ENCODE assay signal across 17 cellular contexts in genomic region chr11:32821517-32821916, GRCh38. TPM values are rescaled to one million over a fixed set of nuclear protein-coding genes. Genes with fewer than 3 reads are reported as not detected.
DNase-seq lines count a peak whose midpoint lies in the region; ATAC-seq and TF ChIP-seq lines count a peak whose summit lies in the region.
"Had no signal": no experiment of that assay in that cellular context is flagged by ENCODE, and none has a peak within 500 bp of the region (broad histone marks: within the 10 kb centered on the region; RNA-seq: fewer than 3 reads in every experiment).

No MANE protein-coding gene starts in this region.

- H3K4me2 ChIP-seq in HCT116 (ENCODE audit: low read length), result peak overlapping the region; percentile 16
- H3K4me2 ChIP-seq in PC-9, result peak overlapping the region; percentile 46

- H3K27ac ChIP-seq in HCT116 (ENCODE audit: low read depth, low read length), result no peak overlapping the region
- H3K27ac ChIP-seq in PC-9, result peak overlapping the region; percentile 49
- H3K27ac ChIP-seq: dorsolateral prefrontal cortex had no signal

- POLR2A ChIA-PET in HCT116 (lab: Charles Lee) (no interaction called here), PC-9 (lab: Charles Lee; ENCODE audit: unreplicated experiment) (no interaction called here)

- H4K20me1 ChIP-seq in HCT116 (ENCODE audit: insufficient read depth) (no peaks in the 10 kb centered on the region), PC-9 (ENCODE audit: insufficient read depth) (no peaks in the 10 kb centered on the region)

- H3K9ac ChIP-seq in HCT116 (ENCODE audit: low read length), result no peak overlapping the region

- H3K27ac Mint-ChIP-seq in T-helper 2 cell treated with Interferon-gamma antibody and Interleukin-4, amounts not matched to agents 5 μg/mL and 100 μg/mL, for 36 hours, result no peak overlapping the region
- H3K27ac Mint-ChIP-seq: activated CD4-positive, alpha-beta memory T cell treated with anti-CD3 and anti-CD28 coated beads for 36 hours; type B pancreatic cell had no signal

- CTCF ChIA-PET in HCT116 (lab: Charles Lee) (no interaction called here), PC-9 (lab: Charles Lee) (no interaction called here)

- intact Hi-C loops in HCT116 (cut with micrococcal nuclease) (no loop called here), PC-9 (cut with micrococcal nuclease; ENCODE audit: unreplicated experiment) (no loop called here), left ventricle myocardium superior (cut with micrococcal nuclease) (no loop called here)

- no peak for TF ChIP-seq CTCF in HCT116 (IDR thresholded peaks at IDR 0.05 in 2 of 3, conservative IDR thresholded peaks at IDR 0.05 in 1 of 3; ENCODE audit: borderline replicate concordance in 1 of 3, insufficient read depth in 1 of 3, low read depth in 2 of 3, low read length in 2 of 3)
- no peak for TF ChIP-seq CTCF in PC-9 (conservative IDR thresholded peaks at IDR 0.05)

- RAD21 ChIA-PET in HCT116 (lab: Charles Lee; ENCODE audit: low non-redundant PET in 1 of 2, low total read pairs in 2 of 2, uncharacterized antibody in 2 of 2, unreplicated experiment in 2 of 2), result no interaction called here

- ATAC-seq in HCT116 (no peak), HG03442 (IDR thresholded peaks at IDR 0.05; ENCODE audit: unreplicated experiment) (no peak), left ventricle myocardium superior (no peak)

- H3K79me2 ChIP-seq in HCT116 (ENCODE audit: insufficient read depth, low read length) (no peaks in the 10 kb centered on the region), PC-9 (ENCODE audit: low read depth) (no peaks in the 10 kb centered on the region)

- peaks cover 8% of the 10 kb centered on the region for H3K4me1 Mint-ChIP-seq in T-helper 2 cell treated with Interferon-gamma antibody and Interleukin-4, amounts not matched to agents 5 μg/mL and 100 μg/mL, for 36 hours (ENCODE audit: low read depth)
- H3K4me1 Mint-ChIP-seq: neural crest cell had no signal

- H3K36me3 ChIP-seq in HCT116 (ENCODE audit: control insufficient read depth in 1 of 2, insufficient read depth in 2 of 2, low read length in 2 of 2), result no peaks in the 10 kb centered on the region
- H3K36me3 ChIP-seq in PC-9 (ENCODE audit: low read depth), result no peaks in the 10 kb centered on the region

- H3K4me3 ChIP-seq in HCT116 (replicated peaks in 1 of 2; ENCODE audit: low read depth in 1 of 2, low read length in 2 of 2) (no peak overlapping the region), PC-9 (no peak overlapping the region)
- H3K4me3 ChIP-seq: dorsolateral prefrontal cortex had no signal

- H3F3A ChIP-seq in PC-9 (ENCODE audit: insufficient read depth, low read depth), result peaks cover 15% of the 10 kb centered on the region

- H3K9me3 Mint-ChIP-seq in T-helper 2 cell treated with Interferon-gamma antibody and Interleukin-4, amounts not matched to agents 5 μg/mL and 100 μg/mL, for 36 hours, result no peaks in the 10 kb centered on the region
- H3K9me3 Mint-ChIP-seq: activated CD4-positive, alpha-beta memory T cell treated with anti-CD3 and anti-CD28 coated beads for 36 hours; neural crest cell; type B pancreatic cell had no signal

- H3K9me3 ChIP-seq in HCT116 (ENCODE audit: control insufficient read depth in 1 of 2, insufficient read depth in 1 of 2, low read depth in 1 of 2, low read length in 2 of 2) (no peaks in the 10 kb centered on the region), PC-9 (ENCODE audit: insufficient read depth, low read depth) (peaks cover 8% of the 10 kb centered on the region; the same call in 1 of the 2 replicates)

- H3K4me3 Mint-ChIP-seq in T-helper 2 cell treated with Interferon-gamma antibody and Interleukin-4, amounts not matched to agents 5 μg/mL and 100 μg/mL, for 36 hours, result peak overlapping the region; percentile 4
- H3K4me3 Mint-ChIP-seq: activated CD4-positive, alpha-beta memory T cell treated with anti-CD3 and anti-CD28 coated beads for 36 hours; neural crest cell; type B pancreatic cell had no signal

- H3K27me3 Mint-ChIP-seq in T-helper 2 cell treated with Interferon-gamma antibody and Interleukin-4, amounts not matched to agents 5 μg/mL and 100 μg/mL, for 36 hours (ENCODE audit: low read depth), result peaks cover 3% of the 10 kb centered on the region

- BruUV-seq in HCT116 (replicated peaks; lab: Mats Ljungman, UMichigan), result no TSS peak
- no TSS peak for BruUV-seq in PC-9 (replicated peaks; lab: Mats Ljungman, UMichigan)

- no peak for TF ChIP-seq RAD21 in HCT116 (IDR thresholded peaks at IDR 0.05; ENCODE audit: low read depth)

- DNase-seq in T-helper 2 cell treated with Interferon-gamma antibody and Interleukin-4, amounts not matched to agents 5 μg/mL and 100 μg/mL, for 36 hours (ENCODE audit: low spot score), result no peak
- DNase-seq in T-helper 2 cell (no peak), HCT116 (ENCODE audit: low read depth, low spot score) (no peak), PC-9 (peak in 1 of 2 experiments; percentile 95), kidney glomerular epithelial cell (lab: John Stamatoyannopoulos, UW) (peak; percentile 22), left ventricle myocardium superior (no peak)
- DNase-seq in stimulated activated CD4-positive, alpha-beta T cell treated with anti-CD3 and anti-CD28 coated beads, Interleukin-2, amount 100 ng/mL, for 48 hours, result no peak
- DNase-seq: activated CD4-positive, alpha-beta memory T cell treated with anti-CD3 and anti-CD28 coated beads for 36 hours; amniotic stem cell; dorsolateral prefrontal cortex; glutamatergic neuron; NCI-H1694 treated with DMSO at 0.1 percent for 48 hours had no signal

- H2AFZ ChIP-seq in HCT116 (ENCODE audit: low read depth, low read length, poor library complexity, severe bottlenecking) (peak overlapping the region; percentile 5), PC-9 (no peak overlapping the region)

- H3K27me3 ChIP-seq in HCT116 (ENCODE audit: insufficient read depth, low read length) (no peaks in the 10 kb centered on the region), PC-9 (ENCODE audit: insufficient read depth, low read depth) (no peaks in the 10 kb centered on the region)

- no peak for TF ChIP-seq POLR2A in HCT116 (IDR thresholded peaks at IDR 0.05; ENCODE audit: borderline replicate concordance, extremely low read depth, insufficient read depth, insufficient read length)

- H3K36me3 Mint-ChIP-seq in T-helper 2 cell treated with Interferon-gamma antibody and Interleukin-4, amounts not matched to agents 5 μg/mL and 100 μg/mL, for 36 hours (ENCODE audit: low read depth), result no peaks in the 10 kb centered on the region
- H3K36me3 Mint-ChIP-seq: activated CD4-positive, alpha-beta memory T cell treated with anti-CD3 and anti-CD28 coated beads for 36 hours; type B pancreatic cell had no signal

- H3K9me2 ChIP-seq in HCT116 (ENCODE audit: insufficient read depth), result no peaks in the 10 kb centered on the region
- no peaks in the 10 kb centered on the region for H3K9me2 ChIP-seq in PC-9 (ENCODE audit: insufficient read depth)

- H3K4me1 ChIP-seq in HCT116 (ENCODE audit: control insufficient read depth in 1 of 2, insufficient read depth in 2 of 2, low read length in 2 of 2) (peaks cover 0 to 10% of the 10 kb centered on the region in 2 experiments; a peak in 2 of 4 replicates), PC-9 (replicated peaks; ENCODE audit: insufficient read depth) (peaks cover 41% of the 10 kb centered on the region)

TF ChIP-seq in HCT116, 20 proteins besides CTCF, POLR2A, EP300 and RAD21:
- TF ChIP-seq POLR2AphosphoS5 (IDR thresholded peaks at IDR 0.05; ENCODE audit: low read depth, low read length), result no peak
- no peak for TF ChIP-seq SRF (IDR thresholded peaks at IDR 0.05; ENCODE audit: low read depth)
- TF ChIP-seq JUND (IDR thresholded peaks at IDR 0.05), result peak; percentile 31; the same call in 1 of the 2 replicates
- no peak for TF ChIP-seq YY1 (IDR thresholded peaks at IDR 0.05; ENCODE audit: extremely low read depth, insufficient replicate concordance, low read depth, low read length)
- TF ChIP-seq FOSL1 (IDR thresholded peaks at IDR 0.05; ENCODE audit: low read depth), result peak; percentile 37; the same call in 1 of the 2 replicates
- 0 out of 2 replicates have a peak, but pooled peaks have one; percentile 22 for TF ChIP-seq CEBPB (IDR thresholded peaks at IDR 0.05; ENCODE audit: low read depth)
- no peak for TF ChIP-seq TCF7L2 (IDR thresholded peaks at IDR 0.05; ENCODE audit: borderline replicate concordance, extremely low read depth, insufficient read depth, insufficient read length)
- TF ChIP-seq ATF3 (IDR thresholded peaks at IDR 0.05), result no peak
- no peak for TF ChIP-seq EZH2 (IDR thresholded peaks at IDR 0.05)
- no peak for TF ChIP-seq EZH2phosphoT487 (IDR thresholded peaks at IDR 0.05; ENCODE audit: borderline replicate concordance)
- no peak for TF ChIP-seq SP1 (IDR thresholded peaks at IDR 0.05; ENCODE audit: low read depth)

RNA-seq across cellular contexts. Expression of gene PRRG4, which starts 8.2 kb away (rescaled TPM):
- total RNA-seq in HCT116 (2021; ENCODE audit: unreplicated experiment) (5.4 TPM), PC-9 (2021) (11.5 and 11.9 TPM in 2 replicates), left ventricle myocardium superior (0.62 TPM)
- 2.1 and 2.4 TPM in 2 replicates for polyA plus RNA-seq in HCT116 (2012)
- total RNA-seq: neural crest cell had no signal

RNA-seq across cellular contexts. Expression of gene CCDC73, which starts 27.1 kb away (rescaled TPM):
- total RNA-seq in HCT116 (2021; ENCODE audit: unreplicated experiment) (not detected), PC-9 (2021) (not detected in 2 replicates), left ventricle myocardium superior (not detected)
- 0.01 TPM in 1 of 2 replicates, not detected in the other for polyA plus RNA-seq in HCT116 (2012)
- total RNA-seq: activated CD4-positive, alpha-beta memory T cell treated with anti-CD3 and anti-CD28 coated beads for 36 hours; neural crest cell; skeletal muscle tissue; T-helper 1 cell treated with Interleukin-12 subunit alpha and Interleukin-12 subunit beta and Interleukin-4 antibody, amounts not matched to agents 30 ng/mL and 1 ng/mL, for 36 hours had no signal
